ENCODE assay signal across 8 cellular contexts in the genomic region with DNA sequence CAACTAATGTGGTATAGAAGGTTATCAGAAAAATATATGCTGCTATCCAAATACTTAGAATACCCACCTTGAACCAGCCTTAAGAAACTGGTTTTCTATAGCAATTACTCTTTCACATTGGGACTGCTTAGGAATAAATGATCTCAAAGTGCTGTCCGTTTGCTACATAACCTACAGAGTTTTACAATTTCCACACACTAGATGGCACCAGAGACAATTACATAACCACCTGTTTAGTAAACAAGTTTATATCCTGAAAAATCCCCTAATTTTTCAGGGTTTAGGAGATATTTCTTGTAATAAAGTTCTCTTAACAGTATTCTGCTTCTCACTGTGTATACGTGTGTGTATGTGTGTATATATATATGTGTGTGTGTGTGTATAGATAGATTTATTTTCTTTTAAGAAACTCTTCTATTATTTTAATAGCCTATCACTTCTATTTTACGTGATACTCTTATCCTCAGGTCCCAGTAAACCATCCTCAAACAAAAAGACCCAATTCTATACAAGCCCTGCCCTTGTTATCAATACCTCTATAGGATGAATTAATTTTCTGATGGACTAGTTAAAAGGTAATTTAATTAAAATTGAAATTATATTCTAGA. TPM values are rescaled to one million over a fixed set of nuclear protein-coding genes. Genes with fewer than 3 reads are reported as not detected.
DNase-seq lines count a peak whose midpoint lies in the region; ATAC-seq lines count a peak whose summit lies in the region.

No MANE protein-coding gene starts in this region.

- CTCF ChIA-PET in activated CD8-positive, alpha-beta memory T cell treated with anti-CD3 and anti-CD28 coated beads, Interleukin-2, amount 10 ng/mL, durations not matched to agents 7 days and 5 days (lab: Charles Lee), result no interaction called here

- H3K27me3 Mint-ChIP-seq in activated CD8-positive, alpha-beta memory T cell treated with anti-CD3 and anti-CD28 coated beads, Interleukin-2, amount 10 ng/mL, durations not matched to agents 7 days and 5 days, result no peaks in the 10 kb centered on the region

- no peak overlapping the region for H3K4me3 Mint-ChIP-seq in activated CD8-positive, alpha-beta memory T cell treated with anti-CD3 and anti-CD28 coated beads, Interleukin-2, amount 10 ng/mL, durations not matched to agents 7 days and 5 days

- H3K9me3 Mint-ChIP-seq in activated CD8-positive, alpha-beta memory T cell treated with anti-CD3 and anti-CD28 coated beads, Interleukin-2, amount 10 ng/mL, durations not matched to agents 7 days and 5 days (ENCODE audit: low read depth), result no peaks in the 10 kb centered on the region

- H3K4me1 Mint-ChIP-seq in activated CD8-positive, alpha-beta memory T cell treated with anti-CD3 and anti-CD28 coated beads, Interleukin-2, amount 10 ng/mL, durations not matched to agents 7 days and 5 days, result no peaks in the 10 kb centered on the region

- H3K36me3 Mint-ChIP-seq in activated CD8-positive, alpha-beta memory T cell treated with anti-CD3 and anti-CD28 coated beads, Interleukin-2, amount 10 ng/mL, durations not matched to agents 7 days and 5 days, result no peaks in the 10 kb centered on the region

- DNase-seq in NCI-H1436 (lab: John Stamatoyannopoulos, UW) (peak; percentile 2), NCI-H1436 treated with DMSO at 0.1 percent for 48 hours (lab: John Stamatoyannopoulos, UW) (no peak), HPDE6-E6E7 (ENCODE audit: extremely low spot score) (peak; percentile 1), SK-N-DZ (ENCODE audit: low spot score) (peak; percentile 43), inferior parietal cortex (ENCODE audit: extremely low spot score) (peak; percentile 76)
- no peak for DNase-seq in activated CD8-positive, alpha-beta memory T cell treated with anti-CD3 and anti-CD28 coated beads, Interleukin-2, amount 10 ng/mL, durations not matched to agents 7 days and 5 days

- ATAC-seq in activated CD8-positive, alpha-beta memory T cell treated with anti-CD3 and anti-CD28 coated beads, Interleukin-2, amount 10 ng/mL, durations not matched to agents 7 days and 5 days, result no peak
- ATAC-seq in GM21717 (IDR thresholded peaks at IDR 0.05; ENCODE audit: unreplicated experiment) (no peak), HG02840 (IDR thresholded peaks at IDR 0.05; ENCODE audit: low FRiP score, unreplicated experiment) (no peak)

- no peak overlapping the region for H3K27ac Mint-ChIP-seq in activated CD8-positive, alpha-beta memory T cell treated with anti-CD3 and anti-CD28 coated beads, Interleukin-2, amount 10 ng/mL, durations not matched to agents 7 days and 5 days

RNA-seq across cellular contexts. Expression of gene OR5I1, which starts 6.7 kb away (rescaled TPM):
- polyA plus RNA-seq in SK-N-DZ (2014; cell fraction: cytosol; rRNA removed), result not detected in 2 replicates
- polyA plus RNA-seq in SK-N-DZ (2014; cell fraction: nucleus; rRNA removed), result not detected in 2 replicates
- total RNA-seq in activated CD8-positive, alpha-beta memory T cell treated with anti-CD3 and anti-CD28 coated beads, Interleukin-2, amount 10 ng/mL, durations not matched to agents 7 days and 5 days, result not detected

RNA-seq across cellular contexts. Expression of gene OR10AG1, which starts 26.9 kb away (rescaled TPM):
- not detected in 2 replicates for polyA plus RNA-seq in SK-N-DZ (2014; cell fraction: cytosol; rRNA removed)
- 0.15 TPM in 1 of 2 replicates, not detected in the other for polyA plus RNA-seq in SK-N-DZ (2014; cell fraction: nucleus; rRNA removed)
- not detected for total RNA-seq in activated CD8-positive, alpha-beta memory T cell treated with anti-CD3 and anti-CD28 coated beads, Interleukin-2, amount 10 ng/mL, durations not matched to agents 7 days and 5 days

RNA-seq across cellular contexts. Expression of gene OR5W2, which starts 28.5 kb away (rescaled TPM):
- not detected in 2 replicates for polyA plus RNA-seq in SK-N-DZ (2014; cell fraction: cytosol; rRNA removed)
- not detected in 2 replicates for polyA plus RNA-seq in SK-N-DZ (2014; cell fraction: nucleus; rRNA removed)
- total RNA-seq in activated CD8-positive, alpha-beta memory T cell treated with anti-CD3 and anti-CD28 coated beads, Interleukin-2, amount 10 ng/mL, durations not matched to agents 7 days and 5 days, result not detected

RNA-seq across cellular contexts. Expression of gene OR5F1, which starts 51.5 kb away (rescaled TPM):
- not detected in 2 replicates for polyA plus RNA-seq in SK-N-DZ (2014; cell fraction: cytosol; rRNA removed)
- polyA plus RNA-seq in SK-N-DZ (2014; cell fraction: nucleus; rRNA removed), result not detected in 2 replicates
- total RNA-seq in activated CD8-positive, alpha-beta memory T cell treated with anti-CD3 and anti-CD28 coated beads, Interleukin-2, amount 10 ng/mL, durations not matched to agents 7 days and 5 days, result not detected

RNA-seq across cellular contexts. Expression of gene TRIM51, which starts 59.8 kb away (rescaled TPM):
- not detected in 2 replicates for polyA plus RNA-seq in SK-N-DZ (2014; cell fraction: cytosol; rRNA removed)
- not detected in 2 replicates for polyA plus RNA-seq in SK-N-DZ (2014; cell fraction: nucleus; rRNA removed)
- total RNA-seq in activated CD8-positive, alpha-beta memory T cell treated with anti-CD3 and anti-CD28 coated beads, Interleukin-2, amount 10 ng/mL, durations not matched to agents 7 days and 5 days, result not detected

Comparison
In these comparisons a context has a peak if more than half of its experiments do, and no peak if none do; other contexts are left out.
1. DNase-seq: peak in NCI-H1436 (single experiment), HPDE6-E6E7 (single experiment), SK-N-DZ (single experiment) and inferior parietal cortex (single experiment); none in NCI-H1436 treated with DMSO at 0.1 percent for 48 hours (single experiment) and activated CD8-positive, alpha-beta memory T cell treated with anti-CD3 and anti-CD28 coated beads, Interleukin-2, amount 10 ng/mL, durations not matched to agents 7 days and 5 days (single experiment).